1 cellular context compared by ENCODE assay signal in genomic region chr20:50278684-50279531, GRCh38.
TF ChIP-seq lines count a peak whose summit lies in the region.

No MANE protein-coding gene starts in this region.

TF ChIP-seq in HepG2, 621 proteins besides CTCF, POLR2A, EP300 and RAD21 (continued from another document and continues in another):
- no peak for TF ChIP-seq ARNT (IDR thresholded peaks at IDR 0.05)
- TF ChIP-seq ZBTB25 (CRISPR knock-in tag; IDR thresholded peaks at IDR 0.05) = 0 out of 2 replicates have a peak, but pooled peaks have one; percentile 49
- TF ChIP-seq NFYB (CRISPR knock-in tag; IDR thresholded peaks at IDR 0.05) = 0 out of 2 replicates have a peak, but pooled peaks have one; percentile 1
- no peak for TF ChIP-seq PCBP2 (optimal IDR thresholded peaks at IDR 0.05; ENCODE audit: low read depth, low read length, poor library complexity, severe bottlenecking)
- no peak for TF ChIP-seq CSRNP2 (CRISPR knock-in tag; conservative IDR thresholded peaks at IDR 0.05; ENCODE audit: low read depth)
- TF ChIP-seq ZNF274 (CRISPR knock-in tag; IDR thresholded peaks at IDR 0.05) = 0 out of 2 replicates have a peak, but pooled peaks have one; percentile 50
- 0 out of 2 replicates have a peak, but pooled peaks have one; percentile 61 for TF ChIP-seq ZNF607 (CRISPR knock-in tag; IDR thresholded peaks at IDR 0.05; ENCODE audit: borderline replicate concordance)
- TF ChIP-seq HINFP (CRISPR knock-in tag; IDR thresholded peaks at IDR 0.05; ENCODE audit: low read depth) = peak; percentile 61; the same call in 1 of the 2 replicates
- TF ChIP-seq ARHGAP35 (CRISPR knock-in tag; IDR thresholded peaks at IDR 0.05; ENCODE audit: borderline replicate concordance) = no peak
- no peak for TF ChIP-seq ZFAT (CRISPR knock-in tag; conservative IDR thresholded peaks at IDR 0.05)
- TF ChIP-seq SIN3A (IDR thresholded peaks at IDR 0.05; ENCODE audit: borderline replicate concordance, low read depth, low read length) = no peak
- TF ChIP-seq, protein P1, sequence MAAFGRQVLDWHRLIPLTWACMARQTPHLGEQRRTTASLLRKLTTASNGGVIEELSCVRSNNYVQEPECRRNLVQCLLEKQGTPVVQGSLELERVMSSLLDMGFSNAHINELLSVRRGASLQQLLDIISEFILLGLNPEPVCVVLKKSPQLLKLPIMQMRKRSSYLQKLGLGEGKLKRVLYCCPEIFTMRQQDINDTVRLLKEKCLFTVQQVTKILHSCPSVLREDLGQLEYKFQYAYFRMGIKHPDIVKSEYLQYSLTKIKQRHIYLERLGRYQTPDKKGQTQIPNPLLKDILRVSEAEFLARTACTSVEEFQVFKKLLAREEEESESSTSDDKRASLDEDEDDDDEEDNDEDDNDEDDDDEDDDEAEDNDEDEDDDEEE (CRISPR knock-in tag; IDR thresholded peaks at IDR 0.05) = peak; percentile 78
- TF ChIP-seq ZC3H13 (CRISPR knock-in tag; IDR thresholded peaks at IDR 0.05) = 0 out of 2 replicates have a peak, but pooled peaks have one; percentile 42
- TF ChIP-seq SUZ12 (IDR thresholded peaks at IDR 0.05; ENCODE audit: low read depth, low read length) = no peak
- TF ChIP-seq MTA3 (CRISPR knock-in tag; IDR thresholded peaks at IDR 0.05) = no peak
- peak; percentile 32; the same call in 1 of the 2 replicates for TF ChIP-seq ZMYM4 (CRISPR knock-in tag; IDR thresholded peaks at IDR 0.05)
- no peak for TF ChIP-seq SCMH1 (CRISPR knock-in tag; IDR thresholded peaks at IDR 0.05; ENCODE audit: borderline replicate concordance)
- TF ChIP-seq, protein P2, sequence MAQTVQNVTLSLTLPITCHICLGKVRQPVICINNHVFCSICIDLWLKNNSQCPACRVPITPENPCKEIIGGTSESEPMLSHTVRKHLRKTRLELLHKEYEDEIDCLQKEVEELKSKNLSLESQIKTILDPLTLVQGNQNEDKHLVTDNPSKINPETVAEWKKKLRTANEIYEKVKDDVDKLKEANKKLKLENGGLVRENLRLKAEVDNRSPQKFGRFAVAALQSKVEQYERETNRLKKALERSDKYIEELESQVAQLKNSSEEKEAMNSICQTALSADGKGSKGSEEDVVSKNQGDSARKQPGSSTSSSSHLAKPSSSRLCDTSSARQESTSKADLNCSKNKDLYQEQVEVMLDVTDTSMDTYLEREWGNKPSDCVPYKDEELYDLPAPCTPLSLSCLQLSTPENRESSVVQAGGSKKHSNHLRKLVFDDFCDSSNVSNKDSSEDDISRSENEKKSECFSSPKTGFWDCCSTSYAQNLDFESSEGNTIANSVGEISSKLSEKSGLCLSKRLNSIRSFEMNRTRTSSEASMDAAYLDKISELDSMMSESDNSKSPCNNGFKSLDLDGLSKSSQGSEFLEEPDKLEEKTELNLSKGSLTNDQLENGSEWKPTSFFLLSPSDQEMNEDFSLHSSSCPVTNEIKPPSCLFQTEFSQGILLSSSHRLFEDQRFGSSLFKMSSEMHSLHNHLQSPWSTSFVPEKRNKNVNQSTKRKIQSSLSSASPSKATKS (CRISPR knock-in tag; IDR thresholded peaks at IDR 0.05) = no peak
- TF ChIP-seq BATF2 (CRISPR knock-in tag; IDR thresholded peaks at IDR 0.05) = no peak
- TF ChIP-seq KLF16 (CRISPR knock-in tag; IDR thresholded peaks at IDR 0.05) = peak in 1 of 2 experiments; percentile 79; a peak in 2 of 4 replicates
- TF ChIP-seq, protein P3, sequence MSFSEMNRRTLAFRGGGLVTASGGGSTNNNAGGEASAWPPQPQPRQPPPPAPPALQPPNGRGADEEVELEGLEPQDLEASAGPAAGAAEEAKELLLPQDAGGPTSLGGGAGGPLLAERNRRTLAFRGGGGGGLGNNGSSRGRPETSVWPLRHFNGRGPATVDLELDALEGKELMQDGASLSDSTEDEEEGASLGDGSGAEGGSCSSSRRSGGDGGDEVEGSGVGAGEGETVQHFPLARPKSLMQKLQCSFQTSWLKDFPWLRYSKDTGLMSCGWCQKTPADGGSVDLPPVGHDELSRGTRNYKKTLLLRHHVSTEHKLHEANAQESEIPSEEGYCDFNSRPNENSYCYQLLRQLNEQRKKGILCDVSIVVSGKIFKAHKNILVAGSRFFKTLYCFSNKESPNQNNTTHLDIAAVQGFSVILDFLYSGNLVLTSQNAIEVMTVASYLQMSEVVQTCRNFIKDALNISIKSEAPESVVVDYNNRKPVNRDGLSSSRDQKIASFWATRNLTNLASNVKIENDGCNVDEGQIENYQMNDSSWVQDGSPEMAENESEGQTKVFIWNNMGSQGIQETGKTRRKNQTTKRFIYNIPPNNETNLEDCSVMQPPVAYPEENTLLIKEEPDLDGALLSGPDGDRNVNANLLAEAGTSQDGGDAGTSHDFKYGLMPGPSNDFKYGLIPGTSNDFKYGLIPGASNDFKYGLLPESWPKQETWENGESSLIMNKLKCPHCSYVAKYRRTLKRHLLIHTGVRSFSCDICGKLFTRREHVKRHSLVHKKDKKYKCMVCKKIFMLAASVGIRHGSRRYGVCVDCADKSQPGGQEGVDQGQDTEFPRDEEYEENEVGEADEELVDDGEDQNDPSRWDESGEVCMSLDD (CRISPR knock-in tag; IDR thresholded peaks at IDR 0.05; ENCODE audit: borderline replicate concordance) = peak; percentile 22; the same call in 1 of the 2 replicates
- TF ChIP-seq ZNF230 (CRISPR knock-in tag; IDR thresholded peaks at IDR 0.05) = no peak
- TF ChIP-seq ZNF24 (IDR thresholded peaks at IDR 0.05) = peak; percentile 67; the same call in 1 of the 2 replicates
- TF ChIP-seq SPEN (CRISPR knock-in tag; IDR thresholded peaks at IDR 0.05; ENCODE audit: low read depth) = peak; percentile 34
- TF ChIP-seq CHD2 (IDR thresholded peaks at IDR 0.05; ENCODE audit: low read depth, low read length) = no peak
- TF ChIP-seq ZNF34 (CRISPR knock-in tag; IDR thresholded peaks at IDR 0.05; ENCODE audit: borderline replicate concordance) = peak; percentile 79; the same call in 1 of the 2 replicates
- TF ChIP-seq ZNF772 (CRISPR knock-in tag; IDR thresholded peaks at IDR 0.05) = peak; percentile 39; the same call in 1 of the 2 replicates
- 0 out of 2 replicates have a peak, but pooled peaks have one; percentile 11 for TF ChIP-seq U2AF2 (IDR thresholded peaks at IDR 0.05; ENCODE audit: low read depth, low read length)
- no peak for TF ChIP-seq ZNF850 (CRISPR knock-in tag; conservative IDR thresholded peaks at IDR 0.05)
- no peak for TF ChIP-seq ATAD3A (CRISPR knock-in tag; IDR thresholded peaks at IDR 0.05)
- peak; percentile 63; the same call in 1 of the 2 replicates for TF ChIP-seq BRD4 (CRISPR knock-in tag; IDR thresholded peaks at IDR 0.05)
- TF ChIP-seq, protein P4, sequence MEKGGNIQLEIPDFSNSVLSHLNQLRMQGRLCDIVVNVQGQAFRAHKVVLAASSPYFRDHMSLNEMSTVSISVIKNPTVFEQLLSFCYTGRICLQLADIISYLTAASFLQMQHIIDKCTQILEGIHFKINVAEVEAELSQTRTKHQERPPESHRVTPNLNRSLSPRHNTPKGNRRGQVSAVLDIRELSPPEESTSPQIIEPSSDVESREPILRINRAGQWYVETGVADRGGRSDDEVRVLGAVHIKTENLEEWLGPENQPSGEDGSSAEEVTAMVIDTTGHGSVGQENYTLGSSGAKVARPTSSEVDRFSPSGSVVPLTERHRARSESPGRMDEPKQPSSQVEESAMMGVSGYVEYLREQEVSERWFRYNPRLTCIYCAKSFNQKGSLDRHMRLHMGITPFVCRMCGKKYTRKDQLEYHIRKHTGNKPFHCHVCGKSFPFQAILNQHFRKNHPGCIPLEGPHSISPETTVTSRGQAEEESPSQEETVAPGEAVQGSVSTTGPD (CRISPR knock-in tag; IDR thresholded peaks at IDR 0.05) = no peak
- TF ChIP-seq ZNF337 (CRISPR knock-in tag; IDR thresholded peaks at IDR 0.05; ENCODE audit: borderline replicate concordance, low read depth) = no peak; the same call in 1 of the 2 replicates
- 0 out of 2 replicates have a peak, but pooled peaks have one; percentile 49 for TF ChIP-seq YEATS4 (CRISPR knock-in tag; IDR thresholded peaks at IDR 0.05; ENCODE audit: borderline replicate concordance)
- no peak; the same call in 1 of the 2 replicates for TF ChIP-seq ZNF839 (CRISPR knock-in tag; IDR thresholded peaks at IDR 0.05; ENCODE audit: borderline replicate concordance)
- peak; percentile 44 for TF ChIP-seq RBM39 (IDR thresholded peaks at IDR 0.05; ENCODE audit: low read depth, low read length, poor library complexity, severe bottlenecking)
- TF ChIP-seq ZNF333 (CRISPR knock-in tag; IDR thresholded peaks at IDR 0.05; ENCODE audit: borderline replicate concordance) = 0 out of 2 replicates have a peak, but pooled peaks have one; percentile 19
- TF ChIP-seq ATRX (CRISPR knock-in tag; IDR thresholded peaks at IDR 0.05; ENCODE audit: borderline replicate concordance) = no peak
- 0 out of 2 replicates have a peak, but pooled peaks have one; percentile 43 for TF ChIP-seq IRF9 (CRISPR knock-in tag; IDR thresholded peaks at IDR 0.05; ENCODE audit: borderline replicate concordance)
- no peak for TF ChIP-seq CBX2 (IDR thresholded peaks at IDR 0.05; ENCODE audit: low read depth, low read length)
- no peak for TF ChIP-seq CBX2 (CRISPR knock-in tag; IDR thresholded peaks at IDR 0.05; ENCODE audit: low read depth)
- TF ChIP-seq, protein P5, sequence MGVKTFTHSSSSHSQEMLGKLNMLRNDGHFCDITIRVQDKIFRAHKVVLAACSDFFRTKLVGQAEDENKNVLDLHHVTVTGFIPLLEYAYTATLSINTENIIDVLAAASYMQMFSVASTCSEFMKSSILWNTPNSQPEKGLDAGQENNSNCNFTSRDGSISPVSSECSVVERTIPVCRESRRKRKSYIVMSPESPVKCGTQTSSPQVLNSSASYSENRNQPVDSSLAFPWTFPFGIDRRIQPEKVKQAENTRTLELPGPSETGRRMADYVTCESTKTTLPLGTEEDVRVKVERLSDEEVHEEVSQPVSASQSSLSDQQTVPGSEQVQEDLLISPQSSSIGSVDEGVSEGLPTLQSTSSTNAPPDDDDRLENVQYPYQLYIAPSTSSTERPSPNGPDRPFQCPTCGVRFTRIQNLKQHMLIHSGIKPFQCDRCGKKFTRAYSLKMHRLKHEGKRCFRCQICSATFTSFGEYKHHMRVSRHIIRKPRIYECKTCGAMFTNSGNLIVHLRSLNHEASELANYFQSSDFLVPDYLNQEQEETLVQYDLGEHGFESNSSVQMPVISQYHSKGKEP (CRISPR knock-in tag; IDR thresholded peaks at IDR 0.05) = no peak
- TF ChIP-seq NR0B2 (CRISPR knock-in tag; IDR thresholded peaks at IDR 0.05) = 0 out of 2 replicates have a peak, but pooled peaks have one; percentile 15
- TF ChIP-seq CREB1 (IDR thresholded peaks at IDR 0.05) = no peak
- no peak for TF ChIP-seq CREB1 (CRISPR knock-in tag; IDR thresholded peaks at IDR 0.05)
